In genomic region chr1:202624781-202625108, GRCh38 we compare ENCODE assay signal across 1 cellular context.
TF ChIP-seq lines count a peak whose summit lies in the region.

No MANE protein-coding gene starts in this region.

TF ChIP-seq in HEK293, 187 proteins besides CTCF, POLR2A, EP300 and RAD21 (continued from another document and continues in another):
- TF ChIP-seq OSR2 (tag by site-specific recombination; IDR thresholded peaks at IDR 0.05) (no peak), ZNF488 (tag by site-specific recombination; IDR thresholded peaks at IDR 0.05) (no peak), ZNF18 (tag by site-specific recombination; IDR thresholded peaks at IDR 0.05) (peak; percentile 92; the same call in 1 of the 2 replicates), ZNF645 (tag by site-specific recombination; IDR thresholded peaks at IDR 0.05) (peak; percentile 16; the same call in 1 of the 2 replicates), PRDM6 (tag by site-specific recombination; IDR thresholded peaks at IDR 0.05) (no peak), PATZ1 (tag by site-specific recombination; IDR thresholded peaks at IDR 0.05) (no peak), ZNF341 (tag by site-specific recombination; IDR thresholded peaks at IDR 0.05; ENCODE audit: low read depth) (no peak), OVOL3 (tag by site-specific recombination; IDR thresholded peaks at IDR 0.05) (no peak), ZNF155 (tag by site-specific recombination; IDR thresholded peaks at IDR 0.05) (peak; percentile 8; the same call in 1 of the 2 replicates), ZNF623 (tag by site-specific recombination; IDR thresholded peaks at IDR 0.05) (no peak), ZNF394 (tag by site-specific recombination; IDR thresholded peaks at IDR 0.05; ENCODE audit: borderline replicate concordance) (no peak), ZNF785 (tag by site-specific recombination; IDR thresholded peaks at IDR 0.05) (peak; percentile 83; the same call in 1 of the 2 replicates), ZSCAN18 (tag by site-specific recombination; IDR thresholded peaks at IDR 0.05) (0 out of 2 replicates have a peak, but pooled peaks have one; percentile 34), ZNF76 (tag by site-specific recombination; IDR thresholded peaks at IDR 0.05; ENCODE audit: borderline replicate concordance, low read depth) (no peak), SP3 (tag by site-specific recombination; IDR thresholded peaks at IDR 0.05) (no peak), SALL2 (tag by site-specific recombination; IDR thresholded peaks at IDR 0.05; ENCODE audit: borderline replicate concordance) (no peak), ZNF423 (tag by site-specific recombination; IDR thresholded peaks at IDR 0.05) (no peak), ZBTB26 (tag by site-specific recombination; optimal IDR thresholded peaks at IDR 0.05) (peak; percentile 2), AEBP2 (tag by site-specific recombination; IDR thresholded peaks at IDR 0.05; ENCODE audit: borderline replicate concordance) (no peak), ZNF140 (tag by site-specific recombination; IDR thresholded peaks at IDR 0.05) (no peak), ZNF707 (tag by site-specific recombination; IDR thresholded peaks at IDR 0.05) (no peak), TCF7L2 (IDR thresholded peaks at IDR 0.05; ENCODE audit: borderline replicate concordance, low read depth, low read length) (no peak), ZNF239 (tag by site-specific recombination; IDR thresholded peaks at IDR 0.05) (peak; percentile 8), ZNF37A (tag by site-specific recombination; IDR thresholded peaks at IDR 0.05) (no peak), ZNF677 (tag by site-specific recombination; IDR thresholded peaks at IDR 0.05) (no peak), ZNF514 (tag by site-specific recombination; IDR thresholded peaks at IDR 0.05) (peak; percentile 82; the same call in 1 of the 2 replicates), ZNF221 (tag by site-specific recombination; IDR thresholded peaks at IDR 0.05; ENCODE audit: borderline replicate concordance) (no peak), ZNF555 (tag by site-specific recombination; conservative IDR thresholded peaks at IDR 0.05) (no peak), ZNF366 (tag by site-specific recombination; conservative IDR thresholded peaks at IDR 0.05) (no peak), ZNF391 (tag by site-specific recombination; IDR thresholded peaks at IDR 0.05; ENCODE audit: borderline replicate concordance, low read depth) (no peak), KLF1 (tag by site-specific recombination; IDR thresholded peaks at IDR 0.05) (no peak), ZNF23 (tag by site-specific recombination; IDR thresholded peaks at IDR 0.05; ENCODE audit: borderline replicate concordance) (no peak), ZNF138 (tag by site-specific recombination; IDR thresholded peaks at IDR 0.05; ENCODE audit: borderline replicate concordance) (no peak), ZNF292 (tag by site-specific recombination; IDR thresholded peaks at IDR 0.05; ENCODE audit: borderline replicate concordance, low read depth) (no peak), GLIS1 (tag by site-specific recombination; IDR thresholded peaks at IDR 0.05) (no peak), ZNF658 (tag by site-specific recombination; IDR thresholded peaks at IDR 0.05) (0 out of 2 replicates have a peak, but pooled peaks have one; percentile 4), ZNF48 (tag by site-specific recombination; IDR thresholded peaks at IDR 0.05) (no peak), ZNF248 (tag by site-specific recombination; IDR thresholded peaks at IDR 0.05) (peak; percentile 38), PBX3 (CRISPR knock-in tag; IDR thresholded peaks at IDR 0.05) (no peak), ZNF621 (tag by site-specific recombination; IDR thresholded peaks at IDR 0.05) (no peak), PRDM2 (tag by site-specific recombination; IDR thresholded peaks at IDR 0.05; ENCODE audit: borderline replicate concordance) (no peak), TRIM28 (IDR thresholded peaks at IDR 0.05; ENCODE audit: borderline replicate concordance, low read length) (no peak), ZNF791 (tag by site-specific recombination; IDR thresholded peaks at IDR 0.05) (no peak), ZNF768 (tag by site-specific recombination; IDR thresholded peaks at IDR 0.05) (no peak), ZNF624 (tag by site-specific recombination; IDR thresholded peaks at IDR 0.05) (no peak)
